ENCODE assay signal across 11 cellular contexts in the genomic region with DNA sequence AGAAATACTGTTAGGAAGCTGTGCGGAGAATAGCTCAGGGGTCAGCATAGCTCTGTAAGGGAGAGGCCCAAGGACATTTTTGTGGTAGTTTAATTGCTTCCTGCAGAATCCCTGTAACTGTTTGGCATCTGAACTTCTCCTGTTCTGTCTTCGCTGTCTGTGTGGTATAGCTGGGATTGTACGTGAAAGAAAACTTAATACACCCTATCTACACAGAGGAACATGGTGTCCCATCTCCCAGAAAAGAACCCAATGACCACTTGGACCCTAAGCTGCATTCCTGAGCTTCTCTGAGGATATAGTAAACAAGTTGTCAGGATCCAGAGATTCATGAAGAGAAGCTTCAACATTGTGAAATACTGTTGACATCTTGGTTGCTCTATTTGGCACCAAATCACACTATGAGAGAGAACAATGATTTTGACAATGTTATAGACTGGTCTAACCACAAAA.
A peak's percentile ranks its signal among the peaks of the same experiment; 100 is the strongest.
DNase-seq lines count a peak whose midpoint lies in the region; ATAC-seq, FAIRE-seq and TF ChIP-seq lines count a peak whose summit lies in the region.
"Had no signal": no experiment of that assay in that cellular context is flagged by ENCODE, and none has a peak within 500 bp of the region (broad histone marks: within the 10 kb centered on the region; RNA-seq: fewer than 3 reads in every experiment).

No MANE protein-coding gene starts in this region.

- H3K4me3 ChIP-seq in astrocyte (ENCODE audit: insufficient read depth, low read depth, low read length) (no peak overlapping the region), keratinocyte (ENCODE audit: control insufficient read depth in 2 of 3, extremely low read depth in 1 of 3, insufficient read depth in 2 of 3, low read depth in 1 of 3, low read length in 3 of 3) (no peak overlapping the region), vagina (no peak overlapping the region)

- intact Hi-C loops in vagina (cut with DNase I): no loop called here
- intact Hi-C loops in head of caudate nucleus (cut with DNase I): no loop called here

- DNase-seq in activated naive CD8-positive, alpha-beta T cell treated with anti-CD3 and anti-CD28 coated beads, Interleukin-2, amount 50 U/mL, for 24 hours: no peak
- DNase-seq in astrocyte (ENCODE audit: low read depth) (peak; percentile 87), keratinocyte (ENCODE audit: low read depth, low spot score) (no peak), vagina (ENCODE audit: extremely low spot score in 2 of 2) (peak in 1 of 2 donors; percentile 93), head of caudate nucleus (no peak), kidney glomerular epithelial cell (lab: John Stamatoyannopoulos, UW) (no peak)
- DNase-seq: activated naive CD8-positive, alpha-beta T cell treated with anti-CD3 and anti-CD28 coated beads for 36 hours; naive thymus-derived CD4-positive, alpha-beta T cell had no signal

- H3K36me3 Mint-ChIP-seq in activated naive CD8-positive, alpha-beta T cell: no peaks in the 10 kb centered on the region
- no peaks in the 10 kb centered on the region for H3K36me3 Mint-ChIP-seq in activated naive CD8-positive, alpha-beta T cell treated with anti-CD3 and anti-CD28 coated beads, Interleukin-2, amount 50 U/mL, for 24 hours (ENCODE audit: low read depth)
- H3K36me3 Mint-ChIP-seq in astrocyte (ENCODE audit: low read depth, unreplicated experiment): no peaks in the 10 kb centered on the region
- H3K36me3 Mint-ChIP-seq: activated naive CD8-positive, alpha-beta T cell treated with anti-CD3 and anti-CD28 coated beads for 36 hours had no signal

- no peak for TF ChIP-seq CTCF in astrocyte (IDR thresholded peaks at IDR 0.05; ENCODE audit: insufficient read depth, low read depth, low read length)
- TF ChIP-seq CTCF in keratinocyte (optimal IDR thresholded peaks at IDR 0.05 in 1 of 3, IDR thresholded peaks at IDR 0.05 in 1 of 3, conservative IDR thresholded peaks at IDR 0.05 in 1 of 3; ENCODE audit: extremely low read depth in 1 of 3, insufficient read depth in 2 of 3, low read length in 3 of 3): no peak
- TF ChIP-seq CTCF in vagina (IDR thresholded peaks at IDR 0.05): no peak

- H3K36me3 ChIP-seq in astrocyte (ENCODE audit: insufficient read depth, low read length) (no peaks in the 10 kb centered on the region), keratinocyte (ENCODE audit: control insufficient read depth in 2 of 2, extremely low read depth in 1 of 2, insufficient read depth in 2 of 2, low read length in 2 of 2) (no peaks in the 10 kb centered on the region), vagina (no peaks in the 10 kb centered on the region)

- dilution Hi-C loops in keratinocyte (cut with MboI; ENCODE audit: extremely low pct_ligation_motif_present, low sequenced_read_pairs): no loop called here

- peak overlapping the region; percentile 37 for H3K4me2 ChIP-seq in astrocyte (ENCODE audit: low read length)
- H3K4me2 ChIP-seq in keratinocyte (ENCODE audit: control insufficient read depth, extremely low read depth, insufficient read depth, low read depth, low read length): no peak overlapping the region

- H3K27ac ChIP-seq in astrocyte (ENCODE audit: low read depth, low read length) (peak overlapping the region; percentile 2), keratinocyte (ENCODE audit: control insufficient read depth, insufficient read depth, low read length) (no peak overlapping the region), vagina (peak overlapping the region; percentile 24)

- H3K27me3 ChIP-seq in astrocyte (ENCODE audit: insufficient read depth, low read length): no peaks in the 10 kb centered on the region
- no peaks in the 10 kb centered on the region for H3K27me3 ChIP-seq in keratinocyte (ENCODE audit: control insufficient read depth, extremely low read depth, insufficient read depth, low read length)
- H3K27me3 ChIP-seq in vagina: no peaks in the 10 kb centered on the region

- H3K4me1 ChIP-seq in astrocyte (ENCODE audit: insufficient read depth, low read length) (peaks cover 55% of the 10 kb centered on the region), keratinocyte (ENCODE audit: control insufficient read depth, extremely low read depth, insufficient read depth, low read length) (peaks cover 50% of the 10 kb centered on the region), vagina (peaks cover 50% of the 10 kb centered on the region)

- no peaks in the 10 kb centered on the region for H3K9me1 ChIP-seq in keratinocyte (ENCODE audit: control insufficient read depth, extremely low read depth, insufficient read depth, low read length)

- H3K4me1 Mint-ChIP-seq in activated naive CD8-positive, alpha-beta T cell (ENCODE audit: low read depth): peaks cover 62% of the 10 kb centered on the region
- H3K4me1 Mint-ChIP-seq in activated naive CD8-positive, alpha-beta T cell treated with anti-CD3 and anti-CD28 coated beads, Interleukin-2, amount 50 U/mL, for 24 hours: peaks cover 65% of the 10 kb centered on the region
- peaks cover 54% of the 10 kb centered on the region for H3K4me1 Mint-ChIP-seq in astrocyte (ENCODE audit: low read depth, unreplicated experiment)

- FAIRE-seq in astrocyte (lab: Jason Lieb, UNC): peak; percentile 29
- no peak for FAIRE-seq in keratinocyte (lab: Jason Lieb, UNC)
- FAIRE-seq: A204.1 had no signal

- no peak for TF ChIP-seq POLR2A in vagina (IDR thresholded peaks at IDR 0.05)

- ATAC-seq in activated naive CD8-positive, alpha-beta T cell treated with anti-CD3 and anti-CD28 coated beads, Interleukin-2, amount 50 U/mL, for 24 hours: no peak
- no peak for ATAC-seq in GM21723 (IDR thresholded peaks at IDR 0.05; ENCODE audit: unreplicated experiment)
- ATAC-seq: naive thymus-derived CD4-positive, alpha-beta T cell had no signal

- H3K27ac Mint-ChIP-seq in activated naive CD8-positive, alpha-beta T cell: peak overlapping the region; percentile 11
- no peak overlapping the region for H3K27ac Mint-ChIP-seq in activated naive CD8-positive, alpha-beta T cell treated with anti-CD3 and anti-CD28 coated beads, Interleukin-2, amount 50 U/mL, for 24 hours
- H3K27ac Mint-ChIP-seq in astrocyte (ENCODE audit: unreplicated experiment): peak overlapping the region; percentile 67
- H3K27ac Mint-ChIP-seq: activated naive CD8-positive, alpha-beta T cell treated with anti-CD3 and anti-CD28 coated beads for 36 hours had no signal

- no peak overlapping the region for H2AFZ ChIP-seq in astrocyte (ENCODE audit: low read depth, low read length)
- H2AFZ ChIP-seq in keratinocyte (ENCODE audit: control insufficient read depth, low read length): peak overlapping the region; percentile 8

- H3K9ac ChIP-seq in astrocyte (ENCODE audit: low read length) (no peak overlapping the region), keratinocyte (ENCODE audit: control insufficient read depth, extremely low read depth, insufficient read depth, low read length) (no peak overlapping the region)

- no peaks in the 10 kb centered on the region for H4K20me1 ChIP-seq in astrocyte (ENCODE audit: insufficient read depth, low read length)
- no peaks in the 10 kb centered on the region for H4K20me1 ChIP-seq in keratinocyte (ENCODE audit: control insufficient read depth, extremely low read depth, insufficient read depth, low read length)

- no peaks in the 10 kb centered on the region for H3K9me3 Mint-ChIP-seq in activated naive CD8-positive, alpha-beta T cell (ENCODE audit: low read depth)
- peaks cover 11% of the 10 kb centered on the region for H3K9me3 Mint-ChIP-seq in activated naive CD8-positive, alpha-beta T cell treated with anti-CD3 and anti-CD28 coated beads, Interleukin-2, amount 50 U/mL, for 24 hours
- H3K9me3 Mint-ChIP-seq in astrocyte (ENCODE audit: unreplicated experiment): peaks cover 10% of the 10 kb centered on the region

- H3K9me3 ChIP-seq in astrocyte (ENCODE audit: insufficient read depth, low read depth, low read length) (no peaks in the 10 kb centered on the region), keratinocyte (ENCODE audit: control insufficient read depth, low read depth, low read length) (no peaks in the 10 kb centered on the region), vagina (no peaks in the 10 kb centered on the region)

- H3K27me3 Mint-ChIP-seq in activated naive CD8-positive, alpha-beta T cell: no peaks in the 10 kb centered on the region
- no peaks in the 10 kb centered on the region for H3K27me3 Mint-ChIP-seq in activated naive CD8-positive, alpha-beta T cell treated with anti-CD3 and anti-CD28 coated beads, Interleukin-2, amount 50 U/mL, for 24 hours
- no peaks in the 10 kb centered on the region for H3K27me3 Mint-ChIP-seq in astrocyte (ENCODE audit: low read depth, unreplicated experiment)
- H3K27me3 Mint-ChIP-seq: activated naive CD8-positive, alpha-beta T cell treated with anti-CD3 and anti-CD28 coated beads for 36 hours had no signal

- H3K4me3 Mint-ChIP-seq in activated naive CD8-positive, alpha-beta T cell: no peak overlapping the region
- no peak overlapping the region for H3K4me3 Mint-ChIP-seq in activated naive CD8-positive, alpha-beta T cell treated with anti-CD3 and anti-CD28 coated beads, Interleukin-2, amount 50 U/mL, for 24 hours
- peak overlapping the region; percentile 16 for H3K4me3 Mint-ChIP-seq in astrocyte (ENCODE audit: unreplicated experiment)
- H3K4me3 Mint-ChIP-seq: activated naive CD8-positive, alpha-beta T cell treated with anti-CD3 and anti-CD28 coated beads for 36 hours; naive thymus-derived CD4-positive, alpha-beta T cell had no signal

- no peaks in the 10 kb centered on the region for H3K79me2 ChIP-seq in astrocyte (ENCODE audit: insufficient read depth, low read length)
- H3K79me2 ChIP-seq in keratinocyte (ENCODE audit: control insufficient read depth, insufficient read depth, low read length): no peaks in the 10 kb centered on the region
